ENCODE assay signal across 30 cellular contexts in the genomic region with DNA sequence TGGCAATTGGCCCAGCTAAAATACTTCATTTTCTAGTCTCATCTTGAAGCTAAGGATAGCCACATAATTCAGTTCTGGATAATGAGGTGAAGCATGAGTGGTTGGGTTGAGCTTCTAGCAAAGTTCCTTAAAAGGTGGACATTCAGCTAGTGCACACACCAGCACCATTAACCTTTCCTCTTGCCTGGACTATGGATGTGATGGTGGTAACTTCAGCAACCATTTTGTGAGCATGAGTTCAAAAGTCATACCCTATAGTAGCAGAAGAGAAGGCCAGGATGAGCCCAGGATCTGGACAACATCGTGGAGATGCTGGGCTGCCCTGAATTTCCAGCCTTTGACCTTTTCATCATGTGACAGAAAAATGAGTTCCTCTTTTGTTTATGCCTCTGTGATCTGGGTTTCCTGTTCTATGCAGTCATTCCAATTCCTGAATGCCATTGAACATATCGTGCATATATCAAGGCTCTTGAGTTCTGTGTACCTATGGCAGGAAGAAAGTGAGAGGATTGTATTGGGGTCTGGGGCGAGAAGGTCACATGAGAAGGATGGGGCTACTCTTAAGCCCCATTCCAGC.
DNase-seq lines count a peak whose midpoint lies in the region; ATAC-seq, FAIRE-seq and TF ChIP-seq lines count a peak whose summit lies in the region.
"Had no signal": no experiment of that assay in that cellular context is flagged by ENCODE, and none has a peak within 500 bp of the region (broad histone marks: within the 10 kb centered on the region; RNA-seq: fewer than 3 reads in every experiment).

No MANE protein-coding gene starts in this region.

- ATAC-seq in CD4-positive, alpha-beta T cell (ENCODE audit: poor library complexity) = no peak
- ATAC-seq: activated CD8-positive, alpha-beta T cell treated with anti-CD3 and anti-CD28 coated beads for 36 hours; gastrocnemius medialis; lower lobe of right lung; pancreas; stimulated activated naive B cell treated with anti-CD40 and anti-IgM and Interleukin-4, amounts not matched to agents 10 μg/mL and 1 μg/mL and 100 μg/mL, for 72 hours had no signal

- H3K4me3 ChIP-seq in endothelial cell of umbilical vein (replicated peaks in 1 of 3; ENCODE audit: insufficient read depth in 1 of 3, low read depth in 1 of 3, low read length in 3 of 3) = no peak overlapping the region
- H3K4me3 ChIP-seq in skeletal muscle tissue (ENCODE audit: low read length in 3 of 3) = peak overlapping the region in 2 of 3 donors; percentile 6 to 30
- H3K4me3 ChIP-seq: gastrocnemius medialis, lower lobe of right lung, pancreas, skin epidermis had no signal

- H2AFZ ChIP-seq in endothelial cell of umbilical vein (ENCODE audit: low read depth, low read length) = peak overlapping the region; percentile 72

- peaks cover 5% of the 10 kb centered on the region for H3K9me3 Mint-ChIP-seq in CD4-positive, alpha-beta T cell
- H3K9me3 Mint-ChIP-seq: activated CD8-positive, alpha-beta T cell treated with anti-CD3 and anti-CD28 coated beads for 36 hours; activated naive CD4-positive, alpha-beta T cell treated with anti-CD3 and anti-CD28 coated beads, Interleukin-2, amount 50 U/mL, for 24 hours; T-helper 1 cell treated with Interleukin-12 subunit alpha and Interleukin-12 subunit beta and Interleukin-4 antibody, amounts not matched to agents 30 μg/mL and 1 μg/mL, for 36 hours had no signal

- no peaks in the 10 kb centered on the region for H3K4me1 Mint-ChIP-seq in CD4-positive, alpha-beta T cell (ENCODE audit: low read depth)
- H3K4me1 Mint-ChIP-seq: activated naive CD4-positive, alpha-beta T cell treated with anti-CD3 and anti-CD28 coated beads, Interleukin-2, amount 50 U/mL, for 24 hours; CD4-positive, CD25-positive, alpha-beta regulatory T cell had no signal

- H4K20me1 ChIP-seq in endothelial cell of umbilical vein (replicated peaks; ENCODE audit: control insufficient read depth, extremely low read depth, insufficient read depth, low read length) = no peaks in the 10 kb centered on the region

- CTCF ChIA-PET in endothelial cell of umbilical vein (lab: Charles Lee) = interaction anchor here (0.8 to 4.9 kb wide), 18 partner anchors 10 to 595 kb away, joined by 3 to 30 read pairs (median 5); no protein-coding TSS in a partner anchor
- CTCF ChIA-PET in CD4-positive, alpha-beta T cell (lab: Charles Lee) = no interaction called here

- no peak overlapping the region for H3K4me3 Mint-ChIP-seq in CD4-positive, alpha-beta T cell
- H3K4me3 Mint-ChIP-seq: activated CD8-positive, alpha-beta T cell treated with anti-CD3 and anti-CD28 coated beads for 36 hours; activated naive CD4-positive, alpha-beta T cell treated with anti-CD3 and anti-CD28 coated beads, Interleukin-2, amount 50 U/mL, for 24 hours; brain; CD4-positive, CD25-positive, alpha-beta regulatory T cell; nephron progenitor cell; stimulated activated naive B cell treated with anti-CD40 and anti-IgM and Interleukin-4, amounts not matched to agents 10 μg/mL and 1 μg/mL and 100 μg/mL, for 72 hours; T-helper 1 cell treated with Interleukin-12 subunit alpha and Interleukin-12 subunit beta and Interleukin-4 antibody, amounts not matched to agents 30 μg/mL and 1 μg/mL, for 36 hours had no signal

- intact Hi-C loops in endothelial cell of umbilical vein (cut with micrococcal nuclease) = no loop called here
- intact Hi-C loops in CD4-positive, alpha-beta T cell (cut with DNase I, micrococcal nuclease) = loop anchor here in 1 of 2 experiments (2.0 kb wide), 1 partner anchor 680 kb away; no protein-coding TSS in a partner anchor

- no peak for TF ChIP-seq POLR2A in endothelial cell of umbilical vein (IDR thresholded peaks at IDR 0.05; ENCODE audit: low read depth, low read length)

- H3K9ac ChIP-seq in endothelial cell of umbilical vein (replicated peaks; ENCODE audit: extremely low read depth, insufficient read depth, low read length) (no peak overlapping the region), skeletal muscle tissue (ENCODE audit: low read depth in 1 of 3, low read length in 3 of 3) (no peak overlapping the region)

- H3K79me2 ChIP-seq in endothelial cell of umbilical vein (ENCODE audit: control insufficient read depth, insufficient read depth, low read length) = no peaks in the 10 kb centered on the region

- FAIRE-seq in endothelial cell of umbilical vein (lab: Jason Lieb, UNC) = no peak
- FAIRE-seq: H54, pancreas had no signal

- H3K27me3 Mint-ChIP-seq in CD4-positive, alpha-beta T cell = no peaks in the 10 kb centered on the region
- H3K27me3 Mint-ChIP-seq: activated CD8-positive, alpha-beta T cell treated with anti-CD3 and anti-CD28 coated beads for 36 hours; activated naive CD4-positive, alpha-beta T cell treated with anti-CD3 and anti-CD28 coated beads, Interleukin-2, amount 50 U/mL, for 24 hours had no signal

- H3K27ac Mint-ChIP-seq in CD4-positive, alpha-beta T cell = no peak overlapping the region
- H3K27ac Mint-ChIP-seq: activated CD8-positive, alpha-beta T cell treated with anti-CD3 and anti-CD28 coated beads for 36 hours; activated naive CD4-positive, alpha-beta T cell treated with anti-CD3 and anti-CD28 coated beads, Interleukin-2, amount 50 U/mL, for 24 hours; activated T-helper 2 cell treated with anti-CD3 and anti-CD28 coated beads, Interferon-gamma antibody, Interleukin-2, Interleukin-4, amounts not matched to agents 10 μg/mL and 5 μg/mL and 100 μg/mL, durations not matched to agents 14 hours and 24 hours and 36 hours; CD4-positive, CD25-positive, alpha-beta regulatory T cell; stimulated activated naive B cell treated with anti-CD40 and anti-IgM and Interleukin-4, amounts not matched to agents 10 μg/mL and 1 μg/mL and 100 μg/mL, for 72 hours; T-helper 1 cell treated with Interleukin-12 subunit alpha and Interleukin-12 subunit beta and Interleukin-4 antibody, amounts not matched to agents 30 μg/mL and 1 μg/mL, for 36 hours had no signal

- BruUV-seq in endothelial cell of umbilical vein (replicated peaks; lab: Mats Ljungman, UMichigan) = no TSS peak

- no peak for TF ChIP-seq CTCF in endothelial cell of umbilical vein (IDR thresholded peaks at IDR 0.05; ENCODE audit: extremely low read depth in 1 of 2, insufficient read depth in 1 of 2, low read depth in 1 of 2, low read length in 2 of 2)
- TF ChIP-seq CTCF in CD4-positive, alpha-beta T cell (IDR thresholded peaks at IDR 0.05) = no peak

- no peaks in the 10 kb centered on the region for H3K9me3 ChIP-seq in endothelial cell of umbilical vein (replicated peaks; ENCODE audit: control insufficient read depth, insufficient read depth, low read length)
- peaks cover 3 to 6% (median 3%) of the 10 kb centered on the region in 3 donors for H3K9me3 ChIP-seq in skeletal muscle tissue (ENCODE audit: control insufficient read depth in 3 of 3, low read length in 3 of 3)
- H3K9me3 ChIP-seq in CD4-positive, alpha-beta T cell (ENCODE audit: control insufficient read depth, low read length) = no peaks in the 10 kb centered on the region
- H3K9me3 ChIP-seq: pancreas had no signal

- no peaks in the 10 kb centered on the region for H3K36me3 ChIP-seq in endothelial cell of umbilical vein (ENCODE audit: control insufficient read depth in 2 of 2, extremely low read depth in 1 of 2, insufficient read depth in 2 of 2, low read length in 2 of 2)
- H3K36me3 ChIP-seq in skeletal muscle tissue (ENCODE audit: control insufficient read depth in 3 of 3, insufficient read depth in 3 of 3, low read length in 3 of 3) = no peaks in the 10 kb centered on the region
- H3K36me3 ChIP-seq: gastrocnemius medialis, lower lobe of right lung, pancreas had no signal

- POLR2A ChIA-PET in endothelial cell of umbilical vein (lab: Charles Lee) = no interaction called here
- POLR2A ChIA-PET in CD4-positive, alpha-beta T cell (lab: Charles Lee) = no interaction called here

- peaks cover 19% of the 10 kb centered on the region for H3K4me1 ChIP-seq in endothelial cell of umbilical vein (ENCODE audit: control insufficient read depth, extremely low read depth, insufficient read depth, low read length)
- peaks cover 0 to 2% (median 0%) of the 10 kb centered on the region in 3 donors for H3K4me1 ChIP-seq in skeletal muscle tissue (ENCODE audit: control insufficient read depth in 3 of 3, insufficient read depth in 3 of 3, low read length in 3 of 3)
- H3K4me1 ChIP-seq: pancreas had no signal

- H3K36me3 Mint-ChIP-seq in CD4-positive, alpha-beta T cell (ENCODE audit: low read depth) = no peaks in the 10 kb centered on the region
- H3K36me3 Mint-ChIP-seq: brain; CD4-positive, CD25-positive, alpha-beta regulatory T cell; stimulated activated naive B cell treated with anti-CD40 and anti-IgM and Interleukin-4, amounts not matched to agents 10 μg/mL and 1 μg/mL and 100 μg/mL, for 72 hours had no signal

- dilution Hi-C loops in endothelial cell of umbilical vein (cut with MboI; ENCODE audit: extremely low pct_ligation_motif_present, low sequenced_read_pairs) = no loop called here

- H3K27me3 ChIP-seq in endothelial cell of umbilical vein (ENCODE audit: control insufficient read depth in 2 of 2, insufficient read depth in 2 of 2, low read length in 2 of 2) (no peaks in the 10 kb centered on the region), skeletal muscle tissue (ENCODE audit: control insufficient read depth in 3 of 3, insufficient read depth in 3 of 3, low read length in 3 of 3) (no peaks in the 10 kb centered on the region)
- H3K27me3 ChIP-seq in CD4-positive, alpha-beta T cell (ENCODE audit: control insufficient read depth, insufficient read depth, low read length) = no peaks in the 10 kb centered on the region
- H3K27me3 ChIP-seq: gastrocnemius medialis, pancreas had no signal

- DNase-seq in NOMO-1 treated with DMSO at 0.1 percent for 48 hours (lab: John Stamatoyannopoulos, UW; ENCODE audit: unreplicated experiment) (peak; percentile 22), NOMO-1 treated with dmso at 0.1 percent for 144 hours (lab: John Stamatoyannopoulos, UW; ENCODE audit: unreplicated experiment) (no peak), MV-4-11 (lab: John Stamatoyannopoulos, UW) (peak; percentile 47), endothelial cell of umbilical vein (ENCODE audit: low read depth, low spot score) (no peak), HCEC 1CT (no peak)
- no peak for DNase-seq in activated CD8-positive, alpha-beta memory T cell treated with anti-CD3 and anti-CD28 coated beads for 24 hours
- no peak for DNase-seq in CD4-positive, alpha-beta T cell
- DNase-seq: activated CD4-positive, CD25-positive, alpha-beta regulatory T cell treated with anti-CD3 and anti-CD28 coated beads, Interleukin-2, amount 50 U/mL, for 72 hours; activated CD8-positive, alpha-beta T cell treated with anti-CD3 and anti-CD28 coated beads for 36 hours; amniotic stem cell; CD4-positive, CD25-positive, alpha-beta regulatory T cell; DND-41; gastrocnemius medialis; Karpas-422; lower lobe of right lung; NCI-H1048; NCI-H1694; NCI-H510A; nephron progenitor cell; RPMI8226; stimulated activated naive B cell treated with anti-CD40 and anti-IgM and Interleukin-4, amounts not matched to agents 10 μg/mL and 1 μg/mL and 100 μg/mL, for 72 hours; substantia nigra had no signal

- H3K27ac ChIP-seq in endothelial cell of umbilical vein (ENCODE audit: insufficient read depth, low read depth, low read length) (peak overlapping the region; percentile 5), skeletal muscle tissue (ENCODE audit: low read depth, low read length) (no peak overlapping the region)
- no peak overlapping the region for H3K27ac ChIP-seq in CD4-positive, alpha-beta T cell (ENCODE audit: low read depth, low read length)
- H3K27ac ChIP-seq: lower lobe of right lung, pancreas had no signal

- H3K4me2 ChIP-seq in endothelial cell of umbilical vein (ENCODE audit: insufficient read depth, low read length) = no peak overlapping the region

- no peaks in the 10 kb centered on the region for H3K9me1 ChIP-seq in endothelial cell of umbilical vein (replicated peaks; ENCODE audit: control insufficient read depth, extremely low read depth, insufficient read depth, low read length)

Comparison
In these comparisons a context has a peak if more than half of its experiments do, and no peak if none do; other contexts are left out.
1. DNase-seq: peak in NOMO-1 treated with DMSO at 0.1 percent for 48 hours (single experiment) and MV-4-11 (single experiment); none in NOMO-1 treated with dmso at 0.1 percent for 144 hours (single experiment), endothelial cell of umbilical vein (single experiment), activated CD8-positive, alpha-beta memory T cell treated with anti-CD3 and anti-CD28 coated beads for 24 hours (single experiment), HCEC 1CT (single experiment) and CD4-positive, alpha-beta T cell (0 of 10).
2. H3K4me3 ChIP-seq: peak in skeletal muscle tissue (2 of 3); none in endothelial cell of umbilical vein (0 of 3).